8 cellular contexts compared by ENCODE assay signal in the genomic region with DNA sequence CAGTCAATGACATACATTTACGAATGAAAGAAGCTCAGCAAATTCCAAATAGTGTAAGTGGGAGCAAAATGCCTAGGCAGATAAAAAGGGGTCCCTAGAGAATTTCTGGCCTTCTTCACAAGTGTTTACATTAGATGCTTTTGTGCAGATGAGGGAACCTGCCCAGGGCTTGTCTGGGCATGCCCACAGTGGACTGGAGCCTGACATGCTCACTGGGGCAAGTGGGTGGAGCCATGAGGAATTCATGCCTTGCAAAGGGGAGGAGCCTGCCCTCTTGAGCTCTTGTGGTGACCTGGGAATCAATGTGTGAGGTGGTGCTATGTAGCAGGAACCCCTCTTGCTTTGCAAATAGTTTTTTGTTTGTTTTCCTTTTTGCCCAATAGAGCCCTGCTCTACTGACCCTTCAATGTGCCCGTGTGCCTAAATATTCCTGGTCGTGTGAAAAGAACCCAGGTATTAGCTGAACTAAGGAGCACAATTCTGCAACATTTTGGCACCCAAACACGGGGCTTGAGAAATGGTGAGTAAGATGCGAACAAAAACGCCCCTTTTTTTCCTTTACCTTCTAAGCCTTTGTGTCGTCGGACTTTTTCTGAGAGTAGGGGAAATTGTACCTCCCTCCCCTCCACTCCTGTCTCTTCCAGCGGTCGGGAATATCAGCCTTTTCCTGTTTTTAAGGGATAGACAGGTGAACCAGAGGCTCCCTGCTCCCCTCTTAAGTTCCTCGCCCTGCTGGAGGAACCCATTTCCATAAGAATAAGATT.
A peak's percentile ranks its signal among the peaks of the same experiment; 100 is the strongest.
DNase-seq lines count a peak whose midpoint lies in the region; ATAC-seq and TF ChIP-seq lines count a peak whose summit lies in the region.

No MANE protein-coding gene starts in this region.

- H3K9me3 ChIP-seq in Karpas-422 (ENCODE audit: low read length) (peaks cover 8% of the 10 kb centered on the region), testis (no peaks in the 10 kb centered on the region), right atrium auricular region (peaks cover 0 to 27% of the 10 kb centered on the region in 2 donors)

- no peaks in the 10 kb centered on the region for H3K9me2 ChIP-seq in Karpas-422 (replicated peaks; ENCODE audit: insufficient read depth, low read length)

- in situ Hi-C loops in brain microvascular endothelial cell (cut with HindIII; ENCODE audit: low pct_ligation_motif_present, low sequenced_read_pairs) = no loop called here

- TF ChIP-seq CTCF in brain microvascular endothelial cell (IDR thresholded peaks at IDR 0.05; ENCODE audit: low read depth, low read length, missing control alignments) (no peak), testis (IDR thresholded peaks at IDR 0.05) (no peak), right atrium auricular region (IDR thresholded peaks at IDR 0.05) (no peak)

- H2AFZ ChIP-seq in Karpas-422 (ENCODE audit: low read length) = 0 out of 2 replicates have a peak overlapping the region, but pooled peaks have one; percentile 32

- intact Hi-C loops in testis (cut with DNase I; ENCODE audit: low total_unique reads) (no loop called here), Right ventricle myocardium superior (cut with DNase I) (no loop called here)

- WGBS in testis, 2 donors = 51 to 64% methylated on average over 11 of the region's 11 CpGs

- H3K9ac ChIP-seq in Karpas-422 (ENCODE audit: low read length) = no peak overlapping the region

- H3K27me3 ChIP-seq in Karpas-422 (ENCODE audit: low read length) (no peaks in the 10 kb centered on the region), brain microvascular endothelial cell (replicated peaks) (no peaks in the 10 kb centered on the region), testis (no peaks in the 10 kb centered on the region), right atrium auricular region (no peaks in the 10 kb centered on the region)

- H3K36me3 ChIP-seq in Karpas-422 (ENCODE audit: insufficient read depth, low read length) (no peaks in the 10 kb centered on the region), brain microvascular endothelial cell (replicated peaks) (no peaks in the 10 kb centered on the region), testis (ENCODE audit: low read depth, missing control alignments) (no peaks in the 10 kb centered on the region), right atrium auricular region (no peaks in the 10 kb centered on the region)

- peak; percentile 68 for DNase-seq in DMS53 (lab: John Stamatoyannopoulos, UW)
- no peak for DNase-seq in DMS53 treated with DMSO at 0.1 percent for 48 hours (lab: John Stamatoyannopoulos, UW; ENCODE audit: unreplicated experiment)
- peak; percentile 53 for DNase-seq in Karpas-422
- DNase-seq in brain microvascular endothelial cell = peak; percentile 4
- DNase-seq in testis = peak; percentile 60
- DNase-seq in right atrium auricular region (ENCODE audit: low spot score) = no peak
- no peak for DNase-seq in Right ventricle myocardium superior

- ATAC-seq in GM21723 (IDR thresholded peaks at IDR 0.05; ENCODE audit: unreplicated experiment) = peak; percentile 81
- ATAC-seq in Right ventricle myocardium superior (ENCODE audit: poor library complexity) = no peak

- TF ChIP-seq POLR2A in testis (IDR thresholded peaks at IDR 0.05) = no peak

- no peaks in the 10 kb centered on the region for H4K20me1 ChIP-seq in Karpas-422 (ENCODE audit: insufficient read depth, low read depth, low read length)

- H3K4me2 ChIP-seq in Karpas-422 (ENCODE audit: low read depth, low read length, poor library complexity, severe bottlenecking) = no peak overlapping the region

- H3K79me2 ChIP-seq in Karpas-422 (ENCODE audit: low read length) = no peaks in the 10 kb centered on the region

- H3K4me3 ChIP-seq in Karpas-422 (ENCODE audit: low read length) (peak overlapping the region; percentile 4; the same call in 1 of the 2 replicates), brain microvascular endothelial cell (ENCODE audit: low read depth, low read length) (no peak overlapping the region), testis (no peak overlapping the region), right atrium auricular region (no peak overlapping the region)

- H3K27ac ChIP-seq in Karpas-422 (ENCODE audit: low read length) (no peak overlapping the region), brain microvascular endothelial cell (no peak overlapping the region), testis (no peak overlapping the region), right atrium auricular region (no peak overlapping the region)

- no peaks in the 10 kb centered on the region for H3K4me1 ChIP-seq in Karpas-422 (ENCODE audit: low read length)
- H3K4me1 ChIP-seq in testis = no peaks in the 10 kb centered on the region
- no peaks in the 10 kb centered on the region for H3K4me1 ChIP-seq in right atrium auricular region

Comparison
In these comparisons a context has a peak if more than half of its experiments do, and no peak if none do; other contexts are left out.
1. DNase-seq: peak in DMS53 (single experiment), Karpas-422 (single experiment), brain microvascular endothelial cell (single experiment) and testis (single experiment); none in DMS53 treated with DMSO at 0.1 percent for 48 hours (single experiment), right atrium auricular region (single experiment) and Right ventricle myocardium superior (single experiment).